In genomic region chr2:224938670-224939309, GRCh38 we compare ENCODE assay signal across 8 cellular contexts.
A peak's percentile ranks its signal among the peaks of the same experiment; 100 is the strongest.
DNase-seq lines count a peak whose midpoint lies in the region; ATAC-seq and TF ChIP-seq lines count a peak whose summit lies in the region.

No MANE protein-coding gene starts in this region.

- peaks cover 0 to 62% (median 4%) of the 10 kb centered on the region in 9 donors for H3K4me1 ChIP-seq in heart right ventricle

- H3K27ac ChIP-seq in heart right ventricle (peak overlapping the region in 1 of 10 donors; percentile 42), RWPE1 (no peak overlapping the region)

- TF ChIP-seq CTCF in heart right ventricle (IDR thresholded peaks at IDR 0.05) (no peak), RWPE1 (conservative IDR thresholded peaks at IDR 0.05; ENCODE audit: low read depth) (no peak)

- no peaks in the 10 kb centered on the region for H3K9me3 ChIP-seq in heart right ventricle

- H3K27me3 ChIP-seq in heart right ventricle = no peaks in the 10 kb centered on the region

- no peaks in the 10 kb centered on the region for H3K36me3 ChIP-seq in heart right ventricle

- intact Hi-C loops in heart right ventricle (cut with DNase I) = loop anchor here in 1 of 10 donors (5.0 kb wide), 1 partner anchor 44 kb away; no protein-coding TSS in a partner anchor

- POLR2A ChIA-PET in RWPE1 (lab: Yijun Ruan, JAX; ENCODE audit: low non-redundant PET) = no interaction called here

- H3K4me3 ChIP-seq in heart right ventricle = no peak overlapping the region

- peak; percentile 42 for ATAC-seq in GM18867 (IDR thresholded peaks at IDR 0.05; ENCODE audit: unreplicated experiment)
- peak; percentile 41 for ATAC-seq in HG02623 (IDR thresholded peaks at IDR 0.05; ENCODE audit: unreplicated experiment)
- peak in 5 of 8 donors; percentile 44 to 52 (median 50) for ATAC-seq in heart right ventricle

- peak; percentile 24 for DNase-seq in NOMO-1 treated with dmso at 0.1 percent for 144 hours (lab: John Stamatoyannopoulos, UW; ENCODE audit: unreplicated experiment)
- DNase-seq in heart right ventricle = no peak
- no peak for DNase-seq in RWPE1 (ENCODE audit: low spot score)
- no peak for DNase-seq in H4 (ENCODE audit: low spot score)
- DNase-seq in middle frontal gyrus (ENCODE audit: extremely low spot score, low spot score) = no peak
- no peak for DNase-seq in amygdala (lab: John Stamatoyannopoulos, UW)

- CTCF ChIA-PET in RWPE1 (lab: Yijun Ruan, JAX) = interaction anchor here (0.6 kb wide), 1 partner anchor 1539 kb away, joined by 3 read pairs; no protein-coding TSS in a partner anchor

- 21 to 26% methylated on average over 7 of the region's 7 CpGs for WGBS in heart right ventricle, 2 donors
